2 cellular contexts compared by ENCODE assay signal in the genomic region with DNA sequence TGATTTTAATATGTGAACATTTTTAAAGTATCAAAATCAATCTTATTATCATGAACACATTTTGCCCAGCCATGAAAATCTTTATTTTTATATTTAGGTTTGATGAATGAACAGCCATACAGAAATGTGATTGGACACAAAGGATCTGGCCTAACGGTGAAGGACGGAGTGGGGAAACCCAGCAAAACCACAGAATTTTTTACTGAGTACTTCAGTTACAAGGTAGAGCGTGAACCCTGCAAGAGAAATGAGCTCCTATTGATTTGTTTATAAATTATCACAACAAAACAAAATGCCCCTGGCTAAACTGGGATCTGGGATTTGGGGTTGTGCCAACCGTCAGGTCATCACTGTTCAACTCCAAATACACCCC.
TF ChIP-seq lines count a peak whose summit lies in the region.

No MANE protein-coding gene starts in this region.

TF ChIP-seq in IMR-90, 13 proteins besides CTCF, POLR2A, EP300 and RAD21:
- TF ChIP-seq BHLHE40 (IDR thresholded peaks at IDR 0.05; ENCODE audit: low read depth, low read length), result no peak
- TF ChIP-seq MAFK (IDR thresholded peaks at IDR 0.05; ENCODE audit: low read depth, low read length), result no peak
- no peak for TF ChIP-seq CEBPB (IDR thresholded peaks at IDR 0.05; ENCODE audit: low read depth, low read length)
- TF ChIP-seq ELK1 (IDR thresholded peaks at IDR 0.05; ENCODE audit: borderline replicate concordance, low read depth, low read length), result no peak
- TF ChIP-seq SMC3 (IDR thresholded peaks at IDR 0.05; ENCODE audit: low read depth, low read length), result no peak
- no peak for TF ChIP-seq RFX5 (IDR thresholded peaks at IDR 0.05; ENCODE audit: low read depth, low read length)
- TF ChIP-seq FOS (IDR thresholded peaks at IDR 0.05; ENCODE audit: low read depth, low read length), result no peak
- TF ChIP-seq MXI1 (IDR thresholded peaks at IDR 0.05; ENCODE audit: borderline replicate concordance, low read depth, low read length), result no peak
- TF ChIP-seq NFE2L2 (IDR thresholded peaks at IDR 0.05; ENCODE audit: low read depth, low read length), result no peak
- no peak for TF ChIP-seq MAZ (IDR thresholded peaks at IDR 0.05; ENCODE audit: borderline replicate concordance, low read depth, low read length)
- no peak for TF ChIP-seq USF2 (IDR thresholded peaks at IDR 0.05; ENCODE audit: low read depth, low read length)
- TF ChIP-seq CHD1 (IDR thresholded peaks at IDR 0.05; ENCODE audit: low read depth, low read length), result no peak
- TF ChIP-seq RCOR1 (IDR thresholded peaks at IDR 0.05; ENCODE audit: insufficient replicate concordance, low read length), result no peak
TF ChIP-seq in IMR-90: peak in this region for 0.

TF ChIP-seq in GM12878, 131 proteins besides CTCF, POLR2A, EP300 and RAD21:
- TF ChIP-seq BCL3 (IDR thresholded peaks at IDR 0.05; ENCODE audit: borderline replicate concordance, insufficient read depth, low read depth, low read length, poor library complexity, severe bottlenecking) (no peak), USF2 (IDR thresholded peaks at IDR 0.05; ENCODE audit: borderline replicate concordance, low read depth, low read length) (no peak)
